Comparison of ENCODE assay signal across 6 cellular contexts in the genomic region with DNA sequence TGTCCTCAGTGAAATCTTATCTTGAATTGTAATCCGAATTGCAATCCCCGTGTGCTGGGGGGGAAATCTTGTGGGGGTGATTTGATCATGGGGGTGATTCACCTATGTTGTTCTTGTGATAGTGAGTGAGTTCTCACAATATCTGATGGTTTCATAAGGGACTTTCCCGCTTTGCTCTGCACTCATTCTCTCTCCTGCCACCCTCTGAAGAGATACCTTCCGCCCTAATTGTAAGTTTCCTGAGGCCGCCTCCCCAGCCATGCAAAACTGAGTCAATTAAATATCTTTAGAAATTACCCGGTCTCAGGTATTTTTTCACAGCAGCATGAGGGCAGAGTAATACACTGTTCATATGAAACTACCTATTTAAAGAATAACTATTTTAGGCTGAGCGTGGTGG.
"Had no signal": no experiment of that assay in that cellular context is flagged by ENCODE, and none has a peak within 500 bp of the region (broad histone marks: within the 10 kb centered on the region; RNA-seq: fewer than 3 reads in every experiment).

No MANE protein-coding gene starts in this region.

- H3K4me1 Mint-ChIP-seq: H9 had no signal

- H3K27ac ChIP-seq: GM23248 had no signal

- ATAC-seq: K562 had no signal

- H3K9ac ChIP-seq: GM23248 had no signal

- H2AFZ ChIP-seq: GM23248 had no signal

- H3K4me3 Mint-ChIP-seq: H9 had no signal

- DNase-seq: GM23248, H9, HCEC 1CT, IMR-90, KG1 had no signal

- H3K4me3 ChIP-seq: GM23248, K562 had no signal
